Comparison of ENCODE assay signal across 27 cellular contexts in genomic region chr10:131046194-131046593, GRCh38.
"Had no signal": no experiment of that assay in that cellular context is flagged by ENCODE, and none has a peak within 500 bp of the region (broad histone marks: within the 10 kb centered on the region; RNA-seq: fewer than 3 reads in every experiment).

No MANE protein-coding gene starts in this region.

- H3K27me3 Mint-ChIP-seq: memory B cell; stimulated activated memory B cell treated with anti-CD40 and anti-IgM and Interleukin-4, amounts not matched to agents 10 μg/mL and 1 μg/mL and 100 μg/mL, for 72 hours had no signal

- H3K36me3 ChIP-seq: left ventricle myocardium inferior, pancreas, prostate gland, sigmoid colon, suprapubic skin, thoracic aorta, tibial artery, vagina had no signal

- H3K4me3 ChIP-seq: hepatocyte, left ventricle myocardium inferior, mucosa of descending colon, pancreas, prostate gland, sigmoid colon, suprapubic skin, thoracic aorta, tibial artery, vagina had no signal

- DNase-seq: islet precursor cell; left ventricle myocardium inferior; midbrain; mucosa of descending colon; naive thymus-derived CD4-positive, alpha-beta T cell; nucleus accumbens; pancreas; posterior cingulate gyrus; retina; right cardiac atrium; sigmoid colon; small intestine; stimulated activated CD4-positive, alpha-beta T cell treated with anti-CD3 and anti-CD28 coated beads, Interleukin-1b, Interleukin-23, amount 100 ng/mL, for 48 hours; stimulated activated CD4-positive, alpha-beta T cell treated with anti-CD3 and anti-CD28 coated beads, Interleukin-2, amount 100 ng/mL, for 48 hours; stimulated activated CD4-positive, alpha-beta T cell treated with anti-CD3 and anti-CD28 coated beads, Interleukin-4, amount 100 ng/mL, for 4 hours; stimulated activated CD8-positive, alpha-beta memory T cell treated with anti-CD3 and anti-CD28 coated beads, Interleukin-4, amount 100 ng/mL, for 48 hours; stimulated activated naive CD4-positive, alpha-beta T cell treated with Interleukin-2 at 50 U/mL for 16 hours had no signal

- H3K27me3 ChIP-seq: vagina had no signal

- H2AFZ ChIP-seq: hepatocyte had no signal

- H3K9me3 ChIP-seq: pancreas, prostate gland, sigmoid colon, suprapubic skin, thoracic aorta, tibial artery, vagina had no signal

- H3K27ac ChIP-seq: hepatocyte, left ventricle myocardium inferior, pancreas, prostate gland, sigmoid colon, suprapubic skin, thoracic aorta, tibial artery, vagina had no signal

- FAIRE-seq: pancreas, small intestine had no signal

- H3K4me1 Mint-ChIP-seq: memory B cell; naive thymus-derived CD4-positive, alpha-beta T cell; stimulated activated memory B cell treated with anti-CD40 and anti-IgM and Interleukin-4, amounts not matched to agents 10 μg/mL and 1 μg/mL and 100 μg/mL, for 72 hours had no signal

- H3K27ac Mint-ChIP-seq: memory B cell; naive thymus-derived CD4-positive, alpha-beta T cell; natural killer cell treated with Interleukin-12 subunit alpha and Interleukin-12 subunit beta and Interleukin-15 and Interleukin-18, amount 100 ng/mL, for 72 hours; stimulated activated memory B cell treated with anti-CD40 and anti-IgM and Interleukin-4, amounts not matched to agents 10 μg/mL and 1 μg/mL and 100 μg/mL, for 72 hours; type B pancreatic cell had no signal

- H3K4me1 ChIP-seq: left ventricle myocardium inferior, pancreas, prostate gland, sigmoid colon, suprapubic skin, tibial artery, vagina had no signal

- H3K4me3 Mint-ChIP-seq: memory B cell; naive thymus-derived CD4-positive, alpha-beta T cell; natural killer cell treated with Interleukin-12 subunit alpha and Interleukin-12 subunit beta and Interleukin-15 and Interleukin-18, amount 100 ng/mL, for 72 hours; stimulated activated memory B cell treated with anti-CD40 and anti-IgM and Interleukin-4, amounts not matched to agents 10 μg/mL and 1 μg/mL and 100 μg/mL, for 72 hours; type B pancreatic cell had no signal

- H3K9me3 Mint-ChIP-seq: natural killer cell treated with Interleukin-12 subunit alpha and Interleukin-12 subunit beta and Interleukin-15 and Interleukin-18, amount 100 ng/mL, for 72 hours had no signal

- ATAC-seq: mucosa of descending colon; naive thymus-derived CD4-positive, alpha-beta T cell; pancreas; right cardiac atrium; stimulated activated memory B cell treated with anti-CD40 and anti-IgM and Interleukin-4, amounts not matched to agents 10 μg/mL and 1 μg/mL and 100 μg/mL, for 72 hours had no signal

- H3K4me2 ChIP-seq: hepatocyte had no signal
